8 cellular contexts compared by ENCODE assay signal in genomic region chr1:212683357-212683722, GRCh38. TPM values are rescaled to one million over a fixed set of nuclear protein-coding genes. Genes with fewer than 3 reads are reported as not detected.
DNase-seq lines count a peak whose midpoint lies in the region; ATAC-seq and TF ChIP-seq lines count a peak whose summit lies in the region.

No MANE protein-coding gene starts in this region.

- DNase-seq in GM13976 (ENCODE audit: low spot score) (peak; percentile 79), transverse colon (peak; percentile 38), AG08396 (ENCODE audit: low spot score) (no peak), glomerular visceral epithelial cell (ENCODE audit: extremely low spot score) (no peak), DMS79 treated with DMSO at 0.1 percent for 48 hours (lab: John Stamatoyannopoulos, UW) (no peak)
- DNase-seq in activated effector memory CD4-positive, alpha-beta T cell treated with anti-CD3 and anti-CD28 coated beads, Interleukin-2, amount 50 U/mL, for 16 hours = peak; percentile 76

- H3K27me3 ChIP-seq in transverse colon = peaks cover 37% of the 10 kb centered on the region

- no peak overlapping the region for H3K4me3 ChIP-seq in transverse colon

- no peak for TF ChIP-seq EP300 in transverse colon (IDR thresholded peaks at IDR 0.05; ENCODE audit: low read depth)

- H3K4me1 ChIP-seq in transverse colon = no peaks in the 10 kb centered on the region

- intact Hi-C loops in transverse colon (cut with DNase I; ENCODE audit: low total_unique reads) = no loop called here

- ATAC-seq in GM21367 (IDR thresholded peaks at IDR 0.05; ENCODE audit: unreplicated experiment) (peak; percentile 73), HG03558 (IDR thresholded peaks at IDR 0.05; ENCODE audit: extremely low read depth, unreplicated experiment) (peak; percentile 38)

- WGBS in transverse colon (ENCODE audit: low coverage in 1 of 2), 2 donors = 72% methylated on average over 7 of the region's 7 CpGs; no CpG with 5 or more reads in 1 of the 2 donors

- in situ Hi-C loops in GM13976 (cut with MboI; ENCODE audit: low sequenced_read_pairs, unreplicated experiment) (no loop called here), transverse colon (cut with MboI; ENCODE audit: low pct_ligation_motif_present in 1 of 4, low pct_unique_long_range_greater_than_20kb in 1 of 4, low sequenced_read_pairs in 3 of 4) (no loop called here)

- no peak for TF ChIP-seq POLR2A in transverse colon (IDR thresholded peaks at IDR 0.05)

- no peak overlapping the region for H3K27ac ChIP-seq in transverse colon

- H3K36me3 ChIP-seq in transverse colon = no peaks in the 10 kb centered on the region

- no peak for TF ChIP-seq CTCF in GM13976 (IDR thresholded peaks at IDR 0.05; ENCODE audit: borderline replicate concordance, control extremely low read depth, extremely low read depth, insufficient read depth, missing control alignments)
- no peak for TF ChIP-seq CTCF in transverse colon (IDR thresholded peaks at IDR 0.05)

- H3K9me3 ChIP-seq in transverse colon = no peaks in the 10 kb centered on the region

RNA-seq across cellular contexts. Expression of gene BATF3, which starts 16.3 kb away (rescaled TPM):
- total RNA-seq in transverse colon = 1 to 10 TPM in 1 of 4 donors, under 1 TPM in 2, not detected in 1; 0.14 to 2.8 (median 0.64) TPM

Comparison
In these comparisons a context has a peak if more than half of its experiments do, and no peak if none do; other contexts are left out.
1. DNase-seq: peak in GM13976 (single experiment), activated effector memory CD4-positive, alpha-beta T cell treated with anti-CD3 and anti-CD28 coated beads, Interleukin-2, amount 50 U/mL, for 16 hours (single experiment) and transverse colon (single experiment); none in AG08396 (single experiment), glomerular visceral epithelial cell (single experiment) and DMS79 treated with DMSO at 0.1 percent for 48 hours (single experiment).